In the genomic region with DNA sequence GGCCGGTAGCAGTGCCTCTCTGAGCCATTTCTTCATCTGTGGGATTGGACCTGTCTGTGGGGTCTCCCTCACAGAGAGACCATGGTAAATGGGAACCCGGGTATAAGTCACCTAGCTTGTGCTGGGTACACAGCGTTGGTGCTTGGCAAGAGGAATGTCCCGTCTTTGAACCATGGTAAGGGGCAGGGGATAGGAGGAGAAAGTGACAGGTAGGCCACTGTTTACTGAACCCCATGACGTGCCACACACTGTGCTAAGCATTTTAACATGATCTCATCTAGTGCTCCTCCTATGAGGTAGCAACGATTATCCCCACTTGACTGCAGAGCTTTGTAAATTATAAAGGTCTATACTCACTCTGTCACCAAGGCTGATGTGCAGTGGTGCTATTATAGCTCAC, we compare ENCODE assay signal across 21 cellular contexts. TPM values are rescaled to one million over a fixed set of nuclear protein-coding genes. Genes with fewer than 3 reads are reported as not detected.
DNase-seq lines count a peak whose midpoint lies in the region; ATAC-seq and TF ChIP-seq lines count a peak whose summit lies in the region.
"Had no signal": no experiment of that assay in that cellular context is flagged by ENCODE, and none has a peak within 500 bp of the region (broad histone marks: within the 10 kb centered on the region; RNA-seq: fewer than 3 reads in every experiment).

No MANE protein-coding gene starts in this region.

- POLR2A ChIA-PET in HEK293 (lab: Yijun Ruan, JAX) (interaction anchor here (0.8 kb wide), 1 partner anchor 11 kb away, joined by 3 read pairs; no protein-coding TSS in a partner anchor), GM10248 (lab: Yijun Ruan, JAX) (interaction anchor here (0.7 kb wide), 1 partner anchor 136 kb away, joined by 3 read pairs; no protein-coding TSS in a partner anchor)

- no peaks in the 10 kb centered on the region for H3K9me3 ChIP-seq in HEK293 (ENCODE audit: control insufficient read depth, insufficient read depth, low read depth, low read length)
- no peaks in the 10 kb centered on the region for H3K9me3 ChIP-seq in thoracic aorta
- H3K9me3 ChIP-seq: HAP-1, SJSA1 had no signal

- TF ChIP-seq CTCF in HEK293 (tag by site-specific recombination; IDR thresholded peaks at IDR 0.05) (no peak), coronary artery (IDR thresholded peaks at IDR 0.05) (no peak), nephron (IDR thresholded peaks at IDR 0.05; ENCODE audit: unreplicated experiment in 3 of 3) (no peak), thoracic aorta (IDR thresholded peaks at IDR 0.05) (no peak), GM10248 (IDR thresholded peaks at IDR 0.05; ENCODE audit: control extremely low read depth, extremely low read depth, low read depth, missing control alignments) (no peak)

- H3K4me3 ChIP-seq in HEK293 (ENCODE audit: low read depth, low read length) = no peak overlapping the region
- no peak overlapping the region for H3K4me3 ChIP-seq in coronary artery
- H3K4me3 ChIP-seq in thoracic aorta = no peak overlapping the region
- H3K4me3 ChIP-seq: GM23248, HAP-1, SJSA1 had no signal

- no peaks in the 10 kb centered on the region for H3K27me3 ChIP-seq in thoracic aorta (replicated peaks; ENCODE audit: insufficient read depth)

- H3K36me3 ChIP-seq in HEK293 (ENCODE audit: control insufficient read depth in 2 of 2, insufficient read depth in 1 of 2, low read length in 2 of 2) = no peaks in the 10 kb centered on the region
- H3K36me3 ChIP-seq in thoracic aorta = no peaks in the 10 kb centered on the region
- H3K36me3 ChIP-seq: HAP-1, SJSA1 had no signal

- H3K4me1 ChIP-seq in HEK293 (ENCODE audit: control insufficient read depth, insufficient read depth, low read length) (no peaks in the 10 kb centered on the region), thoracic aorta (ENCODE audit: control insufficient read depth in 1 of 2, low read depth in 2 of 2) (peaks cover 29 to 64% of the 10 kb centered on the region in 2 donors)

- H3K27ac ChIP-seq in HEK293 (ENCODE audit: extremely low read depth, low read depth, low read length) (no peak overlapping the region), coronary artery (peak overlapping the region; percentile 89 to 92), thoracic aorta (peak overlapping the region; percentile 84 to 91)
- H3K27ac ChIP-seq: C4-2B, GM23248, SJSA1 had no signal

- H3K36me3 Mint-ChIP-seq in nephron (ENCODE audit: low read depth) = no peaks in the 10 kb centered on the region

- ATAC-seq in thoracic aorta (ENCODE audit: insufficient number of reproducible peaks, low FRiP score, low read depth) = no peak
- ATAC-seq: Right ventricle myocardium inferior had no signal

- DNase-seq in coronary artery (ENCODE audit: low spot score) (no peak), thoracic aorta (ENCODE audit: low spot score) (no peak), RPMI8226 (no peak), GM10248 (ENCODE audit: extremely low spot score) (no peak)
- DNase-seq in stimulated activated CD4-positive, alpha-beta T cell treated with anti-CD3 and anti-CD28 coated beads, Interleukin-4, amount 100 ng/mL, for 24 hours = no peak
- DNase-seq: GM23248, MM.1S, NCI-H1092, NCI-H146, NCI-H2029, NCI-H2227 treated with DMSO at 0.1 percent for 48 hours, NCI-H510A treated with DMSO at 0.1 percent for 48 hours, NCI-H774, OCI-M1 had no signal

- CTCF ChIA-PET in HEK293 (lab: Yijun Ruan, JAX) (interaction anchor here (1.1 kb wide), 1 partner anchor 29 kb away, joined by 3 read pairs; no protein-coding TSS in a partner anchor), GM10248 (lab: Yijun Ruan, JAX) (interaction anchor here (1.6 kb wide), 1 partner anchor 14 kb away, joined by 5 read pairs; no protein-coding TSS in a partner anchor)

- H3K4me1 Mint-ChIP-seq in nephron = peaks cover 54% of the 10 kb centered on the region

- H3K4me3 Mint-ChIP-seq in nephron = peak overlapping the region in 2 of 3 experiments; percentile 86 to 89

- H3K27ac Mint-ChIP-seq in nephron = peak overlapping the region; percentile 89 to 98 (median 94)

- no peaks in the 10 kb centered on the region for H3K9me3 Mint-ChIP-seq in nephron

- peaks cover 35% of the 10 kb centered on the region for H3K27me3 Mint-ChIP-seq in nephron (ENCODE audit: low read depth)

TF ChIP-seq in HEK293, 187 proteins besides CTCF, POLR2A, EP300 and RAD21:
- TF ChIP-seq GLIS1 (tag by site-specific recombination; IDR thresholded peaks at IDR 0.05) = peak; percentile 50
- TF ChIP-seq ZIC2 (tag by site-specific recombination; IDR thresholded peaks at IDR 0.05) = peak; percentile 32; the same call in 1 of the 2 replicates
- TF ChIP-seq, protein P1, sequence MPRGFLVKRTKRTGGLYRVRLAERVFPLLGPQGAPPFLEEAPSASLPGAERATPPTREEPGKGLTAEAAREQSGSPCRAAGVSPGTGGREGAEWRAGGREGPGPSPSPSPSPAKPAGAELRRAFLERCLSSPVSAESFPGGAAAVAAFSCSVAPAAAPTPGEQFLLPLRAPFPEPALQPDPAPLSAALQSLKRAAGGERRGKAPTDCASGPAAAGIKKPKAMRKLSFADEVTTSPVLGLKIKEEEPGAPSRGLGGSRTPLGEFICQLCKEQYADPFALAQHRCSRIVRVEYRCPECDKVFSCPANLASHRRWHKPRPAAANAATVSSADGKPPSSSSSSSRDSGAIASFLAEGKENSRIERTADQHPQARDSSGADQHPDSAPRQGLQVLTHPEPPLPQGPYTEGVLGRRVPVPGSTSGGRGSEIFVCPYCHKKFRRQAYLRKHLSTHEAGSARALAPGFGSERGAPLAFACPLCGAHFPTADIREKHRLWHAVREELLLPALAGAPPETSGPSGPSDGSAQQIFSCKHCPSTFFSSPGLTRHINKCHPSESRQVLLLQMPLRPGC (tag by site-specific recombination; IDR thresholded peaks at IDR 0.05) = no peak
TF ChIP-seq in HEK293: peak in this region for 2.

RNA-seq across cellular contexts. Expression of a gene that starts 0.6 kb away (rescaled TPM):
- total RNA-seq in thoracic aorta = not detected
- total RNA-seq: Daoy, GM23248, Right ventricle myocardium inferior, SJSA1 had no signal

RNA-seq across cellular contexts. Expression of a gene that starts 5.9 kb away (rescaled TPM):
- 100 to 1,000 TPM in 1 of 2 donors, 10 to 100 TPM in 1; 78.2 to 133 TPM for total RNA-seq in thoracic aorta

RNA-seq across cellular contexts. Expression of a gene that starts 15.3 kb away (rescaled TPM):
- total RNA-seq in thoracic aorta = not detected

RNA-seq across cellular contexts. Expression of a gene that starts 29.5 kb away (rescaled TPM):
- 10 to 100 TPM; 20.5 to 45.2 TPM for total RNA-seq in thoracic aorta

RNA-seq across cellular contexts. Expression of a gene that starts 29.7 kb away (rescaled TPM):
- 1 to 10 TPM; 3.0 to 6.1 TPM for total RNA-seq in thoracic aorta
